1 cellular context compared by ENCODE assay signal in the genomic region with DNA sequence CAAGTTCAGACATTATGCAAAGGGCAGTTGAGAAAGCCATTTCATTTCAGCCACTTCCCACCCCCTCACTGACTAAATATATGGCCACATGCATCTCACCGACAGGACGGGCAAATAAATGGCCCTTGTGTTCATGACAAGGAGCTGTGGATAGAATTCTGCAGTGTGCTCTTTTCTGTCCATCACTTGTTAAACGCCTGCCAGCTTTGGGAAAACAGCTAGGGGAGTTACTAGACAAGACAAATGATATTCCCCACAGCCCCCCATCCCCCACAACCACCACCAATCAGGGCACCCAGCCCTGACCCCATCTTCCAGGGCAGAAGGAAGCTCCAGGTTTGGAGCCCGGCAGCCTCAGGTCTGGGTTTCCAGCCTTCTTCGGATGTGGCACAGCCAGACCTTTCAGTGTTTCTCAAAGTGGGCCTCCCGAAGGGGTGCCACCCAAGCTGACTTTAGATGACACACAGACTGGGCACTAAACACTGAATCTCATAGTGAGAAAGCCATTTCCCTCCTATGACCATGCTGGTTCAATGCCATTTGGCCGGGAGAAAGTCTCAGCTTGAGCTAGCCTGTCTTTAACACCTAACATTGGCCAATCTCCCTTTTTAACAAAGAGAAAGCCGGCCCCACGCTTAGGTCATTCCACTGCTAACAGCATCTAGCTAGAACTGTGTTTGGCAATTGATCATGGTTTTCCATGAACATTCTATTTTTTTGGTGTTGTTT.
TF ChIP-seq lines count a peak whose summit lies in the region.

No MANE protein-coding gene starts in this region.

TF ChIP-seq in GM23338, 12 proteins besides CTCF, POLR2A, EP300 and RAD21 (continued from another document):
- no peak for TF ChIP-seq ETS1 (IDR thresholded peaks at IDR 0.05)
- no peak for TF ChIP-seq JUNB (IDR thresholded peaks at IDR 0.05; ENCODE audit: unreplicated experiment)
- TF ChIP-seq NANOG (IDR thresholded peaks at IDR 0.05; ENCODE audit: borderline replicate concordance): no peak
- TF ChIP-seq POLR2AphosphoS5 (IDR thresholded peaks at IDR 0.05; ENCODE audit: low read depth): no peak
- no peak for TF ChIP-seq EZH2phosphoT487 (IDR thresholded peaks at IDR 0.05; ENCODE audit: unreplicated experiment)
- no peak for TF ChIP-seq CREB1 (CRISPR knock-in tag; IDR thresholded peaks at IDR 0.05; ENCODE audit: low read depth)
- TF ChIP-seq, protein P1, sequence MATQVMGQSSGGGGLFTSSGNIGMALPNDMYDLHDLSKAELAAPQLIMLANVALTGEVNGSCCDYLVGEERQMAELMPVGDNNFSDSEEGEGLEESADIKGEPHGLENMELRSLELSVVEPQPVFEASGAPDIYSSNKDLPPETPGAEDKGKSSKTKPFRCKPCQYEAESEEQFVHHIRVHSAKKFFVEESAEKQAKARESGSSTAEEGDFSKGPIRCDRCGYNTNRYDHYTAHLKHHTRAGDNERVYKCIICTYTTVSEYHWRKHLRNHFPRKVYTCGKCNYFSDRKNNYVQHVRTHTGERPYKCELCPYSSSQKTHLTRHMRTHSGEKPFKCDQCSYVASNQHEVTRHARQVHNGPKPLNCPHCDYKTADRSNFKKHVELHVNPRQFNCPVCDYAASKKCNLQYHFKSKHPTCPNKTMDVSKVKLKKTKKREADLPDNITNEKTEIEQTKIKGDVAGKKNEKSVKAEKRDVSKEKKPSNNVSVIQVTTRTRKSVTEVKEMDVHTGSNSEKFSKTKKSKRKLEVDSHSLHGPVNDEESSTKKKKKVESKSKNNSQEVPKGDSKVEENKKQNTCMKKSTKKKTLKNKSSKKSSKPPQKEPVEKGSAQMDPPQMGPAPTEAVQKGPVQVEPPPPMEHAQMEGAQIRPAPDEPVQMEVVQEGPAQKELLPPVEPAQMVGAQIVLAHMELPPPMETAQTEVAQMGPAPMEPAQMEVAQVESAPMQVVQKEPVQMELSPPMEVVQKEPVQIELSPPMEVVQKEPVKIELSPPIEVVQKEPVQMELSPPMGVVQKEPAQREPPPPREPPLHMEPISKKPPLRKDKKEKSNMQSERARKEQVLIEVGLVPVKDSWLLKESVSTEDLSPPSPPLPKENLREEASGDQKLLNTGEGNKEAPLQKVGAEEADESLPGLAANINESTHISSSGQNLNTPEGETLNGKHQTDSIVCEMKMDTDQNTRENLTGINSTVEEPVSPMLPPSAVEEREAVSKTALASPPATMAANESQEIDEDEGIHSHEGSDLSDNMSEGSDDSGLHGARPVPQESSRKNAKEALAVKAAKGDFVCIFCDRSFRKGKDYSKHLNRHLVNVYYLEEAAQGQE (IDR thresholded peaks at IDR 0.05; ENCODE audit: unreplicated experiment): no peak
- TF ChIP-seq STAT1 (IDR thresholded peaks at IDR 0.05; ENCODE audit: unreplicated experiment): no peak
- TF ChIP-seq, protein P2, sequence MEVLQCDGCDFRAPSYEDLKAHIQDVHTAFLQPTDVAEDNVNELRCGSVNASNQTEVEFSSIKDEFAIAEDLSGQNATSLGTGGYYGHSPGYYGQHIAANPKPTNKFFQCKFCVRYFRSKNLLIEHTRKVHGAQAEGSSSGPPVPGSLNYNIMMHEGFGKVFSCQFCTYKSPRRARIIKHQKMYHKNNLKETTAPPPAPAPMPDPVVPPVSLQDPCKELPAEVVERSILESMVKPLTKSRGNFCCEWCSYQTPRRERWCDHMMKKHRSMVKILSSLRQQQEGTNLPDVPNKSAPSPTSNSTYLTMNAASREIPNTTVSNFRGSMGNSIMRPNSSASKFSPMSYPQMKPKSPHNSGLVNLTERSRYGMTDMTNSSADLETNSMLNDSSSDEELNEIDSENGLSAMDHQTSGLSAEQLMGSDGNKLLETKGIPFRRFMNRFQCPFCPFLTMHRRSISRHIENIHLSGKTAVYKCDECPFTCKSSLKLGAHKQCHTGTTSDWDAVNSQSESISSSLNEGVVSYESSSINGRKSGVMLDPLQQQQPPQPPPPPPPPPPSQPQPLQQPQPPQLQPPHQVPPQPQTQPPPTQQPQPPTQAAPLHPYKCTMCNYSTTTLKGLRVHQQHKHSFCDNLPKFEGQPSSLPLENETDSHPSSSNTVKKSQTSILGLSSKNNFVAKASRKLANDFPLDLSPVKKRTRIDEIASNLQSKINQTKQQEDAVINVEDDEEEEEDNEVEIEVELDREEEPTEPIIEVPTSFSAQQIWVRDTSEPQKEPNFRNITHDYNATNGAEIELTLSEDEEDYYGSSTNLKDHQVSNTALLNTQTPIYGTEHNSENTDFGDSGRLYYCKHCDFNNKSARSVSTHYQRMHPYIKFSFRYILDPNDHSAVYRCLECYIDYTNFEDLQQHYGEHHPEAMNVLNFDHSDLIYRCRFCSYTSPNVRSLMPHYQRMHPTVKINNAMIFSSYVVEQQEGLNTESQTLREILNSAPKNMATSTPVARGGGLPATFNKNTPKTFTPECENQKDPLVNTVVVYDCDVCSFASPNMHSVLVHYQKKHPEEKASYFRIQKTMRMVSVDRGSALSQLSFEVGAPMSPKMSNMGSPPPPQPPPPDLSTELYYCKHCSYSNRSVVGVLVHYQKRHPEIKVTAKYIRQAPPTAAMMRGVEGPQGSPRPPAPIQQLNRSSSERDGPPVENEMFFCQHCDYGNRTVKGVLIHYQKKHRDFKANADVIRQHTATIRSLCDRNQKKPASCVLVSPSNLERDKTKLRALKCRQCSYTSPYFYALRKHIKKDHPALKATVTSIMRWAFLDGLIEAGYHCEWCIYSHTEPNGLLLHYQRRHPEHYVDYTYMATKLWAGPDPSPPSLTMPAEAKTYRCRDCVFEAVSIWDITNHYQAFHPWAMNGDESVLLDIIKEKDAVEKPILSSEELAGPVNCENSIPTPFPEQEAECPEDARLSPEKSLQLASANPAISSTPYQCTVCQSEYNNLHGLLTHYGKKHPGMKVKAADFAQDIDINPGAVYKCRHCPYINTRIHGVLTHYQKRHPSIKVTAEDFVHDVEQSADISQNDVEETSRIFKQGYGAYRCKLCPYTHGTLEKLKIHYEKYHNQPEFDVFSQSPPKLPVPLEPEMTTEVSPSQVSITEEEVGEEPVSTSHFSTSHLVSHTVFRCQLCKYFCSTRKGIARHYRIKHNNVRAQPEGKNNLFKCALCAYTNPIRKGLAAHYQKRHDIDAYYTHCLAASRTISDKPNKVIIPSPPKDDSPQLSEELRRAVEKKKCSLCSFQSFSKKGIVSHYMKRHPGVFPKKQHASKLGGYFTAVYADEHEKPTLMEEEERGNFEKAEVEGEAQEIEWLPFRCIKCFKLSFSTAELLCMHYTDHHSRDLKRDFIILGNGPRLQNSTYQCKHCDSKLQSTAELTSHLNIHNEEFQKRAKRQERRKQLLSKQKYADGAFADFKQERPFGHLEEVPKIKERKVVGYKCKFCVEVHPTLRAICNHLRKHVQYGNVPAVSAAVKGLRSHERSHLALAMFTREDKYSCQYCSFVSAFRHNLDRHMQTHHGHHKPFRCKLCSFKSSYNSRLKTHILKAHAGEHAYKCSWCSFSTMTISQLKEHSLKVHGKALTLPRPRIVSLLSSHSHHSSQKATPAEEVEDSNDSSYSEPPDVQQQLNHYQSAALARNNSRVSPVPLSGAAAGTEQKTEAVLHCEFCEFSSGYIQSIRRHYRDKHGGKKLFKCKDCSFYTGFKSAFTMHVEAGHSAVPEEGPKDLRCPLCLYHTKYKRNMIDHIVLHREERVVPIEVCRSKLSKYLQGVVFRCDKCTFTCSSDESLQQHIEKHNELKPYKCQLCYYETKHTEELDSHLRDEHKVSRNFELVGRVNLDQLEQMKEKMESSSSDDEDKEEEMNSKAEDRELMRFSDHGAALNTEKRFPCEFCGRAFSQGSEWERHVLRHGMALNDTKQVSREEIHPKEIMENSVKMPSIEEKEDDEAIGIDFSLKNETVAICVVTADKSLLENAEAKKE (CRISPR knock-in tag; IDR thresholded peaks at IDR 0.05): no peak
TF ChIP-seq in GM23338: peak in this region for 0.
